Comparison of ENCODE assay signal across 8 cellular contexts in the genomic region with DNA sequence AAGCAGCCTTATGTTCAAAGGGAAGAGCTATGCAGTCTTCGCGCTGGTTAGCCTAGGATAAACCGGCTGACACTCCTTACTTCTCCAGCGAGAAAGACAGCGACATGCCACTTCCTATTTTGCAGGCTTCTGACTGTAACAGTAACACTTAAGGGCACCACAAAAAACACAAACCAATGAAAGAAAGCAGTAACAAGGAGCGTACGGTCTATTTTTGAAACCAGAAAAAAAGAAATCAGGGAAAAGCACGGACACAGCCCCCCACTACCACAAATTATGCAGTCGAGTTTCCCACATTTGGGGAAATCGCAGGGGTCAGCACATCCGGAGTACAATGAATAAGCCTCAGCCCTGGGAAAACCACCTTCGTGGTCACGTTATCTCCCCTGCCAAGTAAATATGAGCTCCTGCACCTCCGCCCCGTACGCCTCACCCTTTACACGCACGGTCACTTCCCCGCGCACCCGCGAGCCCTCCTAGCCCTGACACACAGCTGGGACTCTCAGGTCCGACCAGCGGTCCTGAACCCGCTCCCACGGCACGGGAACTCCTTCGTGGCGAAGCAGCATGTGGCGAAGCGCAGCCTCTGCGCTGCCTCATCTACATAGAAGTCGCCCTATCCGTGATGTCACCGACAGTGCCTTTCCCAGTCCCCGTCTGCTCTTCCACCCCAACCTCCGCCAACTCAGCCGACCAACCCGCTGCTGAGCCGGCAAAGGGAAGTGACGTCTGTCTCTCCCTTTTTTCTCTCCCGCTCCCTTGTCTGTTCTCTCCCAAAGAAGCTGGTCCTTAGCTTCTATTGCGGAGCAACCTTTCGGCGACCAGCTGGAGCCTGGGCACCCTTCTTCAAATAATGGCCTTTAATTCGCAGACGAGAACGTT. TPM values are rescaled to one million over a fixed set of nuclear protein-coding genes. Genes with fewer than 3 reads are reported as not detected.
DNase-seq lines count a peak whose midpoint lies in the region; ATAC-seq and TF ChIP-seq lines count a peak whose summit lies in the region.

No MANE protein-coding gene starts in this region.

- no peak overlapping the region for H3K4me3 ChIP-seq in lung
- H3K4me3 ChIP-seq in prostate gland = peak overlapping the region in 1 of 2 donors; percentile 9

- H3K36me3 ChIP-seq in lung (ENCODE audit: control insufficient read depth in 2 of 2, insufficient read depth in 2 of 2, low read length in 2 of 2) (no peaks in the 10 kb centered on the region), prostate gland (no peaks in the 10 kb centered on the region)

- peaks cover 0 to 1% of the 10 kb centered on the region in 2 donors for H3K4me1 ChIP-seq in lung (ENCODE audit: control insufficient read depth in 2 of 2, insufficient read depth in 2 of 2, low read length in 2 of 2)
- no peaks in the 10 kb centered on the region for H3K4me1 ChIP-seq in prostate gland (replicated peaks)

- H3K9me3 ChIP-seq in lung (ENCODE audit: control insufficient read depth in 2 of 2, insufficient read depth in 1 of 2, low read length in 1 of 2) (peaks cover 0 to 2% of the 10 kb centered on the region in 2 donors), prostate gland (no peaks in the 10 kb centered on the region)

- no peak for TF ChIP-seq CTCF in lung (IDR thresholded peaks at IDR 0.05; ENCODE audit: control extremely low read depth, extremely low read depth)
- no peak for TF ChIP-seq CTCF in prostate gland (IDR thresholded peaks at IDR 0.05)

- H3K27ac ChIP-seq in lung (ENCODE audit: low read depth in 1 of 2, low read length in 1 of 2) (peak overlapping the region; percentile 59 to 60), prostate gland (peak overlapping the region in 1 of 2 donors; percentile 64)

- intact Hi-C loops in prostate gland (cut with DNase I) = no loop called here

- ATAC-seq in HG02678 (IDR thresholded peaks at IDR 0.05; ENCODE audit: unreplicated experiment) (peak; percentile 73), lung (ENCODE audit: insufficient read depth, low FRiP score) (peak; percentile 88)

- H3K27me3 ChIP-seq in lung (ENCODE audit: control insufficient read depth, insufficient read depth) (no peaks in the 10 kb centered on the region), prostate gland (replicated peaks; ENCODE audit: insufficient read depth) (peaks cover 7% of the 10 kb centered on the region)

- 1 to 2% methylated on average over 35 to 48 of the region's 48 CpGs for WGBS in lung, 2 donors
- under 1% methylated on average over 48 of the region's 48 CpGs for WGBS in prostate gland

- TF ChIP-seq POLR2A in GM10847 (IDR thresholded peaks at IDR 0.05; ENCODE audit: extremely low read depth, insufficient read length) (peak; percentile 80), prostate gland (IDR thresholded peaks at IDR 0.05) (no peak)

- peak; percentile 82 to 95 for DNase-seq in NCI-H446 (lab: John Stamatoyannopoulos, UW)
- peak; percentile 95 for DNase-seq in activated CD8-positive, alpha-beta memory T cell treated with anti-CD3 and anti-CD28 coated beads for 24 hours
- peak; percentile 52 for DNase-seq in effector CD4-positive, alpha-beta T cell
- peak; percentile 77 for DNase-seq in lung (ENCODE audit: low spot score)
- DNase-seq in stimulated activated CD4-positive, alpha-beta T cell treated with anti-CD3 and anti-CD28 coated beads, TNF-alpha, amount 100 ng/mL, for 24 hours (ENCODE audit: low read depth in 3 of 3) = peak; percentile 65 to 76 (median 72)
- no peak for DNase-seq in prostate gland (ENCODE audit: low spot score)

RNA-seq across cellular contexts. Expression of a gene that starts 40.9 kb away (rescaled TPM):
- total RNA-seq in lung = not detected
- polyA plus RNA-seq in lung = not detected
- not detected for total RNA-seq in prostate gland
